Comparison of ENCODE assay signal across 16 cellular contexts in genomic region chr2:99602475-99602874, GRCh38.
A peak's percentile ranks its signal among the peaks of the same experiment; 100 is the strongest.
DNase-seq lines count a peak whose midpoint lies in the region; ATAC-seq and TF ChIP-seq lines count a peak whose summit lies in the region.
"Had no signal": no experiment of that assay in that cellular context is flagged by ENCODE, and none has a peak within 500 bp of the region (broad histone marks: within the 10 kb centered on the region; RNA-seq: fewer than 3 reads in every experiment).

No MANE protein-coding gene starts in this region.

- H3K9me3 ChIP-seq in lower lobe of right lung, result no peaks in the 10 kb centered on the region
- H3K9me3 ChIP-seq: tibial artery had no signal

- intact Hi-C loops in lower lobe of right lung (cut with DNase I), result no loop called here

- no peak overlapping the region for H2BK5ac ChIP-seq in mesendoderm (ENCODE audit: low read length)

- ATAC-seq in GM21360 (IDR thresholded peaks at IDR 0.05; ENCODE audit: unreplicated experiment) (no peak), HG02678 (IDR thresholded peaks at IDR 0.05; ENCODE audit: unreplicated experiment) (no peak), lower lobe of right lung (no peak)

- no peak overlapping the region for H2BK15ac ChIP-seq in mesendoderm (replicated peaks; ENCODE audit: low read depth)

- no peak overlapping the region for H3K56ac ChIP-seq in mesendoderm (ENCODE audit: low read length)

- no peak overlapping the region for H3K23ac ChIP-seq in mesendoderm (ENCODE audit: low read length)

- H3K79me1 ChIP-seq in mesendoderm (ENCODE audit: low read length), result no peaks in the 10 kb centered on the region

- no CpG with 5 or more reads among the region's 4 CpGs for WGBS in mesendoderm (ENCODE audit: extremely low coverage, insufficient coverage, low lambda C conversion rate)

- TF ChIP-seq CTCF in choroid plexus epithelial cell (conservative IDR thresholded peaks at IDR 0.05; ENCODE audit: low read depth, low read length) (no peak), lower lobe of right lung (IDR thresholded peaks at IDR 0.05) (no peak)

- no peak overlapping the region for H3K9ac ChIP-seq in mesendoderm (ENCODE audit: low read length)

- H3K4me2 ChIP-seq in mesendoderm (ENCODE audit: low read length), result no peak overlapping the region

- no peak overlapping the region for H3K4ac ChIP-seq in mesendoderm (ENCODE audit: low read depth, low read length)

- no peak overlapping the region for H4K8ac ChIP-seq in mesendoderm (ENCODE audit: low read depth, low read length)

- H3K27me3 ChIP-seq in mesendoderm (ENCODE audit: insufficient read depth, low read length, poor library complexity), result no peaks in the 10 kb centered on the region
- H3K27me3 ChIP-seq in lower lobe of right lung (ENCODE audit: low read depth), result no peaks in the 10 kb centered on the region
- H3K27me3 ChIP-seq: tibial artery had no signal

- DNase-seq in AG20443 (ENCODE audit: low spot score) (peak; percentile 68), M059J (ENCODE audit: low read depth) (peak; percentile 70), choroid plexus epithelial cell (ENCODE audit: low read depth) (peak; percentile 91), mesendoderm (peak; percentile 59), iPS-NIHi7 (ENCODE audit: extremely low spot score) (no peak), lower lobe of right lung (no peak)
- DNase-seq: activated CD4-positive, alpha-beta T cell treated with anti-CD3 and anti-CD28 coated beads for 48 hours; activated T-cell treated with anti-CD3 and anti-CD28 coated beads, Interleukin-2, amount 50 U/mL, for 48 hours; amygdala; Kasumi-1; NCI-H1930; NCI-H774; stimulated activated CD4-positive, alpha-beta T cell treated with anti-CD3 and anti-CD28 coated beads, Interleukin-2, amount 100 ng/mL, for 48 hours; tibial artery had no signal

- H3K27ac ChIP-seq in mesendoderm (ENCODE audit: low read depth, low read length), result no peak overlapping the region
- H3K27ac ChIP-seq in lower lobe of right lung, result no peak overlapping the region
- H3K27ac ChIP-seq: tibial artery had no signal

- no peak overlapping the region for H4K5ac ChIP-seq in mesendoderm (ENCODE audit: low read length)

- H3K18ac ChIP-seq in mesendoderm (ENCODE audit: low read length), result no peak overlapping the region

- no peaks in the 10 kb centered on the region for H3K36me3 ChIP-seq in mesendoderm (ENCODE audit: control insufficient read depth, insufficient read depth, low read length)
- peaks cover 6% of the 10 kb centered on the region for H3K36me3 ChIP-seq in lower lobe of right lung
- H3K36me3 ChIP-seq: tibial artery had no signal

- no peak overlapping the region for H2AK5ac ChIP-seq in mesendoderm (ENCODE audit: low read length)

- H2BK120ac ChIP-seq in mesendoderm (ENCODE audit: low read depth, low read length), result no peak overlapping the region

- H3K4me3 ChIP-seq in choroid plexus epithelial cell (ENCODE audit: low read depth, low read length) (no peak overlapping the region), mesendoderm (ENCODE audit: low read length) (no peak overlapping the region), lower lobe of right lung (no peak overlapping the region)
- H3K4me3 ChIP-seq: tibial artery had no signal

- no peaks in the 10 kb centered on the region for H3K79me2 ChIP-seq in mesendoderm (ENCODE audit: control insufficient read depth, insufficient read depth, low read length)

- H3K4me1 ChIP-seq in mesendoderm (ENCODE audit: control insufficient read depth, low read depth, low read length) (no peaks in the 10 kb centered on the region), lower lobe of right lung (no peaks in the 10 kb centered on the region)

Comparison
In these comparisons a context has a peak if more than half of its experiments do, and no peak if none do; other contexts are left out.
1. DNase-seq: peak in AG20443 (single experiment), M059J (single experiment), choroid plexus epithelial cell (single experiment) and mesendoderm (single experiment); none in iPS-NIHi7 (single experiment) and lower lobe of right lung (single experiment).